ENCODE assay signal across 33 cellular contexts in genomic region chr18:9021458-9021857, GRCh38.
"Had no signal": no experiment of that assay in that cellular context is flagged by ENCODE, and none has a peak within 500 bp of the region (broad histone marks: within the 10 kb centered on the region; RNA-seq: fewer than 3 reads in every experiment).

No MANE protein-coding gene starts in this region.

- ATAC-seq: activated naive CD4-positive, alpha-beta T cell treated with anti-CD3 and anti-CD28 coated beads, Interleukin-2, amount 50 U/mL, for 72 hours; activated naive CD8-positive, alpha-beta T cell treated with anti-CD3 and anti-CD28 coated beads, Interleukin-2, amount 50 U/mL, for 24 hours; activated T-cell treated with anti-CD3 and anti-CD28 coated beads, Interleukin-2, amount 50 U/mL, for 4 hours; activated T-cell treated with anti-CD3 and anti-CD28 coated beads, Interleukin-2, amount 50 U/mL, for 72 hours; activated T-helper 17 cell treated with anti-CD3 and anti-CD28 coated beads, Interleukin-2, amount 50 U/mL, for 72 hours; body of pancreas had no signal

- FAIRE-seq: astrocyte, bronchial epithelial cell had no signal

- H3K9me3 ChIP-seq: adrenal gland, ascending aorta, body of pancreas had no signal

- DNase-seq: activated effector memory CD4-positive, alpha-beta T cell treated with anti-CD3 and anti-CD28 coated beads, Interleukin-2, amount 50 U/mL, for 16 hours; activated effector memory CD4-positive, alpha-beta T cell treated with Interleukin-2 at 50 U/mL for 16 hours; activated gamma-delta T cell; activated gamma-delta T cell treated with Interleukin-2 at 50 U/mL for 16 hours; activated naive CD4-positive, alpha-beta T cell; activated naive CD4-positive, alpha-beta T cell treated with anti-CD3 and anti-CD28 coated beads for 36 hours; activated naive CD4-positive, alpha-beta T cell treated with anti-CD3 and anti-CD28 coated beads, Interleukin-2, amount 10 ng/mL, durations not matched to agents 7 days and 5 days; activated naive CD4-positive, alpha-beta T cell treated with anti-CD3 and anti-CD28 coated beads, Interleukin-2, amount 50 U/mL, for 16 hours; activated naive CD4-positive, alpha-beta T cell treated with Interleukin-2 at 50 U/mL for 16 hours; activated naive CD8-positive, alpha-beta T cell treated with anti-CD3 and anti-CD28 coated beads for 36 hours; activated naive CD8-positive, alpha-beta T cell treated with anti-CD3 and anti-CD28 coated beads, Interleukin-2, amount 10 ng/mL, durations not matched to agents 7 days and 5 days; activated naive CD8-positive, alpha-beta T cell treated with anti-CD3 and anti-CD28 coated beads, Interleukin-2, amount 50 U/mL, for 24 hours; activated T-cell treated with anti-CD3 and anti-CD28 coated beads, Interleukin-2, amount 50 U/mL, for 24 hours; activated T-cell treated with anti-CD3 and anti-CD28 coated beads, Interleukin-2, amount 50 U/mL, for 4 hours; activated T-cell treated with anti-CD3 and anti-CD28 coated beads, Interleukin-2, amount 50 U/mL, for 48 hours; activated T-cell treated with anti-CD3 and anti-CD28 coated beads, Interleukin-2, amount 50 U/mL, for 72 hours; adrenal gland; amniotic stem cell; amygdala; anterior cingulate cortex; aorta; body of pancreas; brain microvascular endothelial cell; caudate nucleus; central memory CD4-positive, alpha-beta T cell; cerebellar nuclear complex had no signal

- H3K27me3 ChIP-seq: adrenal gland, ascending aorta, body of pancreas, brain microvascular endothelial cell, breast epithelium, cardiac muscle cell had no signal

- H3K4me1 ChIP-seq: body of pancreas had no signal

- H3K27ac ChIP-seq: adrenal gland, ascending aorta, body of pancreas, brain microvascular endothelial cell, cardiac muscle cell had no signal

- H3K36me3 ChIP-seq: adrenal gland, ascending aorta, brain microvascular endothelial cell, breast epithelium, cardiac muscle cell had no signal

- H3K4me3 ChIP-seq: adrenal gland, ascending aorta, body of pancreas, breast epithelium, cardiac muscle cell had no signal
